14 cellular contexts compared by ENCODE assay signal in the genomic region with DNA sequence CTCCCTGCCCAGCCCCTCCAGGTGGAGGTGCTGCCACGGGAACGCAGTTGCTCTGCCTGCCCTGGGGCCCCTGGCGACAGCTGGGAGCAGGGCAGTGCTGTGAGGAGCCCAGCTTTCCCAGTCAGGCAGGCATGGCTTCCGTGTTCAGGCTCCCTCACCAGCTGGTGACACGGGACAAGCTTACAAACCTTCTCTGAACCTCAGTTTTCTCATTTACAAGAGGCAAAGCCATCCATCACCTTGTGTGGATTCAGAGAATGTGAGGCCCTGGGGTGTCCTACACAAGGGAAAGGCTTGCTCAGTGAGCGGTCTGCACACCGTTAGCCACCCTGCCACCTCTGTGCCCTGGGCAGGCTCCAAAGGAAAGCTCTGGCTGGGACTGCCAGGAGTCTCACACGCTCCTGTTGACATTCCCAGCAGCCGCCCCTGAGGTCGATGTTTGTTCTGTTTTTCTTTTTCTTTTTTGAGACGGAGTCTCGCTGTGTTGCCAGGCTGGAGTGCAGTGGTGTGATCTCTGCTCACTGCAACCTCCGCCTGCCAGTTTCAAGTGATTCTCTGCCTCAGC. TPM values are rescaled to one million over a fixed set of nuclear protein-coding genes. Genes with fewer than 3 reads are reported as not detected.
A peak's percentile ranks its signal among the peaks of the same experiment; 100 is the strongest.
DNase-seq lines count a peak whose midpoint lies in the region; ATAC-seq and TF ChIP-seq lines count a peak whose summit lies in the region.
"Had no signal": no experiment of that assay in that cellular context is flagged by ENCODE, and none has a peak within 500 bp of the region (broad histone marks: within the 10 kb centered on the region; RNA-seq: fewer than 3 reads in every experiment).

No MANE protein-coding gene starts in this region.

- H3K27ac Mint-ChIP-seq in natural killer cell, result peak overlapping the region; percentile 83 to 86

- WGBS in heart right ventricle, 2 donors, result 62 to 72% methylated on average over 13 of the region's 13 CpGs
- 28 to 29% methylated on average over 13 of the region's 13 CpGs for WGBS in body of pancreas, 2 donors
- WGBS in aorta, 2 donors, result 17 to 18% methylated on average over 13 of the region's 13 CpGs

- no peak for TF ChIP-seq CTCF in heart right ventricle (IDR thresholded peaks at IDR 0.05)
- no peak for TF ChIP-seq CTCF in right atrium auricular region (IDR thresholded peaks at IDR 0.05)
- TF ChIP-seq CTCF in body of pancreas (IDR thresholded peaks at IDR 0.05), result peak in 3 of 7 experiments; percentile 28 to 34 (median 34)
- TF ChIP-seq CTCF in natural killer cell (IDR thresholded peaks at IDR 0.05), result no peak

- H3K36me3 ChIP-seq in heart right ventricle, result peaks cover 4 to 100% (median 48%) of the 10 kb centered on the region in 9 donors
- peaks cover 72% of the 10 kb centered on the region for H3K36me3 ChIP-seq in right atrium auricular region
- peaks cover 2 to 43% of the 10 kb centered on the region in 2 donors for H3K36me3 ChIP-seq in body of pancreas (replicated peaks in 1 of 2; ENCODE audit: insufficient read depth in 1 of 2, low read depth in 2 of 2)
- H3K36me3 ChIP-seq in aorta (ENCODE audit: control insufficient read depth in 1 of 2, insufficient read depth in 2 of 2, low read length in 1 of 2), result peaks cover 0 to 15% of the 10 kb centered on the region in 2 donors
- H3K36me3 ChIP-seq: uterus had no signal

- ATAC-seq in heart right ventricle (peak in 6 of 8 donors; percentile 19 to 61 (median 38)), body of pancreas (peak; percentile 57), natural killer cell (no peak), aorta (ENCODE audit: low FRiP score) (peak; percentile 53), HG03457 (IDR thresholded peaks at IDR 0.05; ENCODE audit: unreplicated experiment) (no peak), GM18909 (IDR thresholded peaks at IDR 0.05; ENCODE audit: poor library complexity, unreplicated experiment) (no peak), HG03095 (IDR thresholded peaks at IDR 0.05; ENCODE audit: unreplicated experiment) (no peak)

- H3K4me3 ChIP-seq in heart right ventricle (no peak overlapping the region), right atrium auricular region (no peak overlapping the region), body of pancreas (no peak overlapping the region), aorta (ENCODE audit: low read length in 2 of 2) (no peak overlapping the region)
- H3K4me3 ChIP-seq: uterus had no signal

- no peak overlapping the region for H3K4me3 Mint-ChIP-seq in natural killer cell

- intact Hi-C loops in heart right ventricle (cut with DNase I), result no loop called here
- intact Hi-C loops in body of pancreas (cut with DNase I), result no loop called here
- intact Hi-C loops in natural killer cell (cut with micrococcal nuclease), result no loop called here
- intact Hi-C loops in aorta (cut with DNase I), result no loop called here

- no peaks in the 10 kb centered on the region for H3K36me3 Mint-ChIP-seq in natural killer cell

- H3K9me3 ChIP-seq in heart right ventricle (no peaks in the 10 kb centered on the region), right atrium auricular region (no peaks in the 10 kb centered on the region), body of pancreas (no peaks in the 10 kb centered on the region), aorta (ENCODE audit: control insufficient read depth, low read length) (no peaks in the 10 kb centered on the region)
- H3K9me3 ChIP-seq: uterus had no signal

- H3K27me3 Mint-ChIP-seq in natural killer cell (ENCODE audit: low read depth in 2 of 2), result no peaks in the 10 kb centered on the region
- H3K27me3 Mint-ChIP-seq: naive B cell had no signal

- no peak for DNase-seq in heart right ventricle
- no peak for DNase-seq in right atrium auricular region (ENCODE audit: low spot score)
- peak; percentile 69 to 84 (median 78) for DNase-seq in body of pancreas
- no peak for DNase-seq in natural killer cell
- peak; percentile 55 to 76 for DNase-seq in aorta
- DNase-seq: DMS79 treated with DMSO at 0.1 percent for 48 hours; naive B cell; NCI-H2029 treated with DMSO at 0.1 percent for 48 hours; stimulated activated CD4-positive, alpha-beta T cell treated with anti-CD3 and anti-CD28 coated beads, Interleukin-4, amount 100 ng/mL, for 1 hour; uterus had no signal

- H3K4me1 ChIP-seq in heart right ventricle (peaks cover 9 to 48% (median 28%) of the 10 kb centered on the region in 9 donors), right atrium auricular region (peaks cover 0 to 39% of the 10 kb centered on the region in 2 donors), body of pancreas (peaks cover 53% of the 10 kb centered on the region), aorta (ENCODE audit: control insufficient read depth in 1 of 2, insufficient read depth in 2 of 2, low read length in 2 of 2) (peaks cover 0 to 3% of the 10 kb centered on the region in 2 donors)
- H3K4me1 ChIP-seq: uterus had no signal

- H3K27me3 ChIP-seq in heart right ventricle, result no peaks in the 10 kb centered on the region
- H3K27me3 ChIP-seq in right atrium auricular region, result no peaks in the 10 kb centered on the region
- H3K27me3 ChIP-seq in body of pancreas, result no peaks in the 10 kb centered on the region
- no peaks in the 10 kb centered on the region for H3K27me3 ChIP-seq in aorta (ENCODE audit: control insufficient read depth in 1 of 2, insufficient read depth in 2 of 2, low read length in 1 of 2)
- H3K27me3 ChIP-seq: uterus had no signal

- peaks cover 21 to 49% of the 10 kb centered on the region in 2 donors for H3K4me1 Mint-ChIP-seq in natural killer cell

- no peaks in the 10 kb centered on the region for H3K9me3 Mint-ChIP-seq in natural killer cell
- H3K9me3 Mint-ChIP-seq: naive B cell had no signal

- TF ChIP-seq POLR2A in body of pancreas (IDR thresholded peaks at IDR 0.05), result peak in 2 of 3 donors; percentile 48 to 53

- H3K27ac ChIP-seq in heart right ventricle (peak overlapping the region in 8 of 10 donors; percentile 61 to 76 (median 71)), right atrium auricular region (peak overlapping the region in 1 of 2 donors; percentile 76), body of pancreas (peak overlapping the region; percentile 85 to 94 (median 90)), aorta (ENCODE audit: low read depth in 1 of 2, low read length in 2 of 2) (peak overlapping the region in 1 of 2 donors; percentile 72)
- H3K27ac ChIP-seq: HL-60 had no signal

RNA-seq across cellular contexts. Expression of gene SUN2, which starts 23.5 kb away (rescaled TPM):
- 100 to 1,000 TPM in 5 of 10 donors, 10 to 100 TPM in 5; 70.2 to 178 (median 97.2) TPM for total RNA-seq in heart right ventricle
- polyA plus RNA-seq in heart right ventricle, result 100 to 1,000 TPM in 1 of 2 donors, 10 to 100 TPM in 1; 38.6 to 112 TPM
- 100 to 1,000 TPM; 155 to 252 TPM for total RNA-seq in right atrium auricular region
- total RNA-seq in body of pancreas, result 100 to 1,000 TPM; 143 to 166 TPM
- total RNA-seq in natural killer cell, result 1,000 to 10,000 TPM in 1 of 3 donors, 100 to 1,000 TPM in 2; 882 to 1,056 (median 886) TPM
- total RNA-seq in aorta, result 100 to 1,000 TPM; 275 to 495 TPM
- polyA plus RNA-seq in aorta, result 100 to 1,000 TPM in 1 of 2 donors, 10 to 100 TPM in 1; 95.4 to 303 TPM

RNA-seq across cellular contexts. Expression of gene GTPBP1, which starts 26.6 kb away (rescaled TPM):
- total RNA-seq in heart right ventricle (10 to 100 TPM; 23.0 to 53.2 (median 34.2) TPM), right atrium auricular region (10 to 100 TPM; 23.2 to 32.2 TPM), body of pancreas (10 to 100 TPM; 34.0 to 53.4 TPM), natural killer cell (100 to 1,000 TPM; 236 to 259 (median 249) TPM), aorta (10 to 100 TPM; 49.5 to 59.2 TPM)
- polyA plus RNA-seq in heart right ventricle (10 to 100 TPM; 13.5 to 18.4 TPM), aorta (10 to 100 TPM; 10.5 to 21.6 TPM)

RNA-seq across cellular contexts. Expression of gene JOSD1, which starts 31.6 kb away (rescaled TPM):
- total RNA-seq in heart right ventricle (10 to 100 TPM; 13.7 to 37.3 (median 21.8) TPM), right atrium auricular region (10 to 100 TPM; 20.0 to 37.3 TPM), body of pancreas (10 to 100 TPM; 20.4 to 50.3 TPM), natural killer cell (100 to 1,000 TPM; 123 to 165 (median 128) TPM), aorta (10 to 100 TPM; 54.0 to 54.7 TPM)
- polyA plus RNA-seq in heart right ventricle (10 to 100 TPM in 1 of 2 donors, 1 to 10 TPM in 1; 9.6 to 24.2 TPM), aorta (10 to 100 TPM; 19.7 to 30.0 TPM)

RNA-seq across cellular contexts. Expression of gene TOMM22, which starts 50.6 kb away (rescaled TPM):
- total RNA-seq in heart right ventricle (10 to 100 TPM; 55.7 to 86.2 (median 72.2) TPM), right atrium auricular region (10 to 100 TPM; 36.9 to 42.5 TPM), body of pancreas (10 to 100 TPM; 16.6 to 21.4 TPM), natural killer cell (10 to 100 TPM; 45.9 to 50.6 (median 47.5) TPM), aorta (10 to 100 TPM; 36.0 to 39.2 TPM)
- polyA plus RNA-seq in heart right ventricle (10 to 100 TPM; 23.0 to 40.7 TPM), aorta (10 to 100 TPM; 28.9 to 42.4 TPM)

Comparison
In these comparisons a context has a peak if more than half of its experiments do, and no peak if none do; other contexts are left out.
1. ATAC-seq: peak in heart right ventricle (6 of 8), body of pancreas (single experiment) and aorta (single experiment); none in natural killer cell (0 of 3), HG03457 (single experiment), GM18909 (single experiment) and HG03095 (single experiment).
2. DNase-seq: peak in body of pancreas (4 of 4) and aorta (2 of 2); none in heart right ventricle (0 of 2), right atrium auricular region (single experiment) and natural killer cell (single experiment).